9 cellular contexts compared by ENCODE assay signal in the genomic region with DNA sequence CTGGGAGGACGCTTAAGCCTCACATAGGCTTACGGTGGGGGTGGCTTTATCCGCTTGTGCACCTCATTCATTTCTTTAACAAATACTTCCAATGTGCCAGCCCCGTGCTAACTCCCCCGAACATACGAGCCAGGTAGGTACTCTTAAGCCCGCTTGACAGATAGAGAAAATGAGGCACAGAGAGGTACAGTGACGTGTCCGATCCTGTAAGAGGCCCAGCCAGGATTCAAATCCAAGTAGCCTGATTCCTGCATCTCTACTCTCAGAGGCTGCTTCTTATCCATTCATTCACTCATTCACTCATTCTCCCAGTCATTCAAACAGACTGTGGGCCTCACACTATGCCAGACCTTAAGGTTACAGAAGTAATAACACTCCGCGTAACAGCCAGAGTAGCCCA. TPM values are rescaled to one million over a fixed set of nuclear protein-coding genes. Genes with fewer than 3 reads are reported as not detected.
DNase-seq lines count a peak whose midpoint lies in the region; ATAC-seq and TF ChIP-seq lines count a peak whose summit lies in the region.
"Had no signal": no experiment of that assay in that cellular context is flagged by ENCODE, and none has a peak within 500 bp of the region (broad histone marks: within the 10 kb centered on the region; RNA-seq: fewer than 3 reads in every experiment).

No MANE protein-coding gene starts in this region.

- POLR2A ChIA-PET in PC-9 (lab: Charles Lee; ENCODE audit: unreplicated experiment): no interaction called here

- no peaks in the 10 kb centered on the region for H4K20me1 ChIP-seq in PC-9 (ENCODE audit: insufficient read depth)

- H3K27me3 ChIP-seq in PC-9 (ENCODE audit: insufficient read depth, low read depth): no peaks in the 10 kb centered on the region

- H3K9me3 Mint-ChIP-seq in progenitor cell of endocrine pancreas (ENCODE audit: low read depth): peaks cover 3% of the 10 kb centered on the region
- H3K9me3 Mint-ChIP-seq: neural crest cell had no signal

- no peak for ATAC-seq in HG03175 (IDR thresholded peaks at IDR 0.05; ENCODE audit: unreplicated experiment)

- no peaks in the 10 kb centered on the region for H3K79me2 ChIP-seq in PC-9 (ENCODE audit: low read depth)

- peak; percentile 4 for DNase-seq in EH (ENCODE audit: low read depth)
- no peak for DNase-seq in PC-9
- DNase-seq in epithelial cell of prostate (ENCODE audit: low read depth, low spot score): no peak
- DNase-seq in progenitor cell of endocrine pancreas (ENCODE audit: low spot score, unreplicated experiment): no peak
- DNase-seq in NCI-H1105 (lab: John Stamatoyannopoulos, UW): no peak
- no peak for DNase-seq in MV-4-11 (lab: John Stamatoyannopoulos, UW)
- DNase-seq in NCI-H2029 (lab: John Stamatoyannopoulos, UW): no peak

- TF ChIP-seq CTCF in PC-9 (conservative IDR thresholded peaks at IDR 0.05): no peak
- TF ChIP-seq CTCF in progenitor cell of endocrine pancreas (IDR thresholded peaks at IDR 0.05; ENCODE audit: unreplicated experiment): no peak

- no peaks in the 10 kb centered on the region for H3K36me3 Mint-ChIP-seq in progenitor cell of endocrine pancreas (ENCODE audit: insufficient read depth)

- H3K4me3 Mint-ChIP-seq in progenitor cell of endocrine pancreas (ENCODE audit: low read depth): peak overlapping the region; percentile 68

- H3K27ac ChIP-seq in PC-9 (no peak overlapping the region), epithelial cell of prostate (peak overlapping the region; percentile 92)

- H3K4me1 ChIP-seq in PC-9 (replicated peaks; ENCODE audit: insufficient read depth): peaks cover 29% of the 10 kb centered on the region

- no peak overlapping the region for H3K27ac Mint-ChIP-seq in progenitor cell of endocrine pancreas

- CTCF ChIA-PET in PC-9 (lab: Charles Lee): interaction anchor here (0.6 kb wide), 2 partner anchors 31 to 199 kb away, joined by 3 to 4 read pairs; no protein-coding TSS in a partner anchor

- peaks cover 45% of the 10 kb centered on the region for H3K27me3 Mint-ChIP-seq in progenitor cell of endocrine pancreas

- H2AFZ ChIP-seq in PC-9: peak overlapping the region; percentile 96

- peak overlapping the region; percentile 73 for H3K4me3 ChIP-seq in PC-9

- H3K9me3 ChIP-seq in PC-9 (ENCODE audit: insufficient read depth, low read depth): no peaks in the 10 kb centered on the region

- peaks cover 4% of the 10 kb centered on the region for H3K4me1 Mint-ChIP-seq in progenitor cell of endocrine pancreas (ENCODE audit: low read depth)
- H3K4me1 Mint-ChIP-seq: neural crest cell had no signal

- no peaks in the 10 kb centered on the region for H3K36me3 ChIP-seq in PC-9 (ENCODE audit: low read depth)

- peak overlapping the region; percentile 86 for H3K4me2 ChIP-seq in PC-9

- intact Hi-C loops in PC-9 (cut with micrococcal nuclease; ENCODE audit: unreplicated experiment): loop anchor here (2.0 kb wide), 1 partner anchor 38 kb away; no protein-coding TSS in a partner anchor

- peaks cover 17% of the 10 kb centered on the region; the same call in 1 of the 2 replicates for H3F3A ChIP-seq in PC-9 (ENCODE audit: insufficient read depth, low read depth)

- BruUV-seq in PC-9 (replicated peaks; lab: Mats Ljungman, UMichigan): no TSS peak

- no peaks in the 10 kb centered on the region for H3K9me2 ChIP-seq in PC-9 (ENCODE audit: insufficient read depth)

RNA-seq across cellular contexts. Expression of a gene that starts 0.5 kb away (rescaled TPM):
- total RNA-seq in PC-9 (2021): 16.2 and 17.4 TPM in 2 replicates
- 1.00 and 1.1 TPM in 2 replicates for total RNA-seq in progenitor cell of endocrine pancreas

RNA-seq across cellular contexts. Expression of a gene that starts 32.0 kb away (rescaled TPM):
- total RNA-seq in PC-9 (2021) (13.4 and 18.8 TPM in 2 replicates), progenitor cell of endocrine pancreas (0.38 TPM in 1 of 2 replicates, not detected in the other)
- total RNA-seq: neural crest cell had no signal

RNA-seq across cellular contexts. Expression of a gene that starts 39.6 kb away (rescaled TPM):
- total RNA-seq in PC-9 (2021) (0.98 and 1.3 TPM in 2 replicates), progenitor cell of endocrine pancreas (not detected in 2 replicates)
- total RNA-seq: neural crest cell had no signal
